In genomic region chr20:22581437-22582385, GRCh38 we compare ENCODE assay signal across 11 cellular contexts. TPM values are rescaled to one million over a fixed set of nuclear protein-coding genes. Genes with fewer than 3 reads are reported as not detected.
A peak's percentile ranks its signal among the peaks of the same experiment; 100 is the strongest.
DNase-seq lines count a peak whose midpoint lies in the region; ATAC-seq and TF ChIP-seq lines count a peak whose summit lies in the region.
"Had no signal": no experiment of that assay in that cellular context is flagged by ENCODE, and none has a peak within 500 bp of the region (broad histone marks: within the 10 kb centered on the region; RNA-seq: fewer than 3 reads in every experiment).

No MANE protein-coding gene starts in this region.

- TF ChIP-seq CTCF in WTC11 (IDR thresholded peaks at IDR 0.05) (no peak), upper lobe of left lung (IDR thresholded peaks at IDR 0.05) (no peak), gastrocnemius medialis (IDR thresholded peaks at IDR 0.05 in 4 of 5, conservative IDR thresholded peaks at IDR 0.05 in 1 of 5) (no peak)

- no peak overlapping the region for H4K5ac ChIP-seq in mesendoderm (ENCODE audit: low read length)

- peak overlapping the region; percentile 32 for H3K4me3 Mint-ChIP-seq in activated naive CD4-positive, alpha-beta T cell treated with anti-CD3 and anti-CD28 coated beads for 36 hours
- peak overlapping the region; percentile 54 for H3K4me3 Mint-ChIP-seq in WTC11

- H3K9me3 ChIP-seq in upper lobe of left lung = no peaks in the 10 kb centered on the region
- no peaks in the 10 kb centered on the region for H3K9me3 ChIP-seq in gastrocnemius medialis
- H3K9me3 ChIP-seq: heart left ventricle had no signal

- TF ChIP-seq POLR2A in upper lobe of left lung (IDR thresholded peaks at IDR 0.05) = peak in 1 of 4 donors; percentile 14
- TF ChIP-seq POLR2A in gastrocnemius medialis (IDR thresholded peaks at IDR 0.05) = no peak

- H3K18ac ChIP-seq in mesendoderm (ENCODE audit: low read length) = peak overlapping the region; percentile 4

- ATAC-seq in activated naive CD4-positive, alpha-beta T cell treated with anti-CD3 and anti-CD28 coated beads, Interleukin-2, amount 50 U/mL, for 72 hours = no peak
- no peak for ATAC-seq in WTC11
- no peak for ATAC-seq in upper lobe of left lung (ENCODE audit: low FRiP score in 2 of 2)
- ATAC-seq in gastrocnemius medialis = no peak
- ATAC-seq: heart left ventricle had no signal

- H3K27ac Mint-ChIP-seq in activated naive CD4-positive, alpha-beta T cell treated with anti-CD3 and anti-CD28 coated beads for 36 hours = no peak overlapping the region
- H3K27ac Mint-ChIP-seq in activated naive CD4-positive, alpha-beta T cell treated with anti-CD3 and anti-CD28 coated beads, Interleukin-2, amount 50 U/mL, for 72 hours = peak overlapping the region in 1 of 2 donors; percentile 77
- no peak overlapping the region for H3K27ac Mint-ChIP-seq in WTC11

- peak overlapping the region; percentile 4 for H3K4me2 ChIP-seq in mesendoderm (ENCODE audit: low read length)

- no peak for TF ChIP-seq EP300 in upper lobe of left lung (IDR thresholded peaks at IDR 0.05)

- H3K27me3 ChIP-seq in mesendoderm (ENCODE audit: insufficient read depth, low read length, poor library complexity) = peaks cover 67% of the 10 kb centered on the region
- H3K27me3 ChIP-seq in upper lobe of left lung = peaks cover 0 to 62% (median 24%) of the 10 kb centered on the region in 4 donors
- H3K27me3 ChIP-seq in gastrocnemius medialis = peaks cover 92 to 95% (median 95%) of the 10 kb centered on the region in 3 donors

- H3K9ac ChIP-seq in mesendoderm (ENCODE audit: low read length) = peak overlapping the region; percentile 74

- H3K4me1 ChIP-seq in mesendoderm (ENCODE audit: control insufficient read depth, low read depth, low read length) (no peaks in the 10 kb centered on the region), upper lobe of left lung (peaks cover 9 to 67% (median 24%) of the 10 kb centered on the region in 4 donors), gastrocnemius medialis (peaks cover 5 to 24% of the 10 kb centered on the region in 2 donors)

- no peak for DNase-seq in activated naive CD4-positive, alpha-beta T cell treated with anti-CD3 and anti-CD28 coated beads for 36 hours
- no peak for DNase-seq in activated naive CD4-positive, alpha-beta T cell treated with anti-CD3 and anti-CD28 coated beads, Interleukin-2, amount 50 U/mL, for 72 hours (ENCODE audit: low spot score in 2 of 2)
- DNase-seq in WTC11 (ENCODE audit: low spot score) (peak; percentile 33), mesendoderm (no peak), upper lobe of left lung (peak in 1 of 2 donors; percentile 83), GOT3 (lab: John Stamatoyannopoulos, UW) (no peak), amniotic stem cell (lab: John Stamatoyannopoulos, UW) (no peak), gastrocnemius medialis (no peak)
- DNase-seq: activated T-cell treated with anti-CD3 and anti-CD28 coated beads for 4 hours; heart left ventricle; stimulated activated CD4-positive, alpha-beta T cell treated with anti-CD3 and anti-CD28 coated beads, Interleukin-12 subunit alpha, Interleukin-12 subunit beta, amount 100 ng/mL, for 4 hours had no signal

- no peak overlapping the region for H3K4me3 ChIP-seq in mesendoderm (ENCODE audit: low read length)
- peak overlapping the region in 3 of 4 donors; percentile 42 to 53 (median 48) for H3K4me3 ChIP-seq in upper lobe of left lung
- H3K4me3 ChIP-seq in gastrocnemius medialis = no peak overlapping the region

- no peak overlapping the region for H4K8ac ChIP-seq in mesendoderm (ENCODE audit: low read depth, low read length)

- POLR2A ChIA-PET in WTC11 (lab: Charles Lee) = interaction anchor here (0.6 kb wide), 1 partner anchor 114 kb away, joined by 9 read pairs; no protein-coding TSS in a partner anchor

- no peaks in the 10 kb centered on the region for H3K79me1 ChIP-seq in mesendoderm (ENCODE audit: low read length)

- WGBS in mesendoderm (ENCODE audit: extremely low coverage, insufficient coverage, low lambda C conversion rate) = no CpG with 5 or more reads among the region's 54 CpGs
- WGBS in upper lobe of left lung, 2 donors = 13 to 21% methylated on average over 28 to 31 of the region's 54 CpGs

- no peak overlapping the region for H3K23ac ChIP-seq in mesendoderm (ENCODE audit: low read length)

- in situ Hi-C loops in gastrocnemius medialis (cut with MboI; ENCODE audit: low sequenced_read_pairs in 4 of 4) = loop anchor here (10.0 to 25.0 kb wide), 2 partner anchors 244 to 247 kb away; no protein-coding TSS in a partner anchor

- H2BK15ac ChIP-seq in mesendoderm (replicated peaks; ENCODE audit: low read depth) = no peak overlapping the region

- no peak overlapping the region for H2BK120ac ChIP-seq in mesendoderm (ENCODE audit: low read depth, low read length)

- H3K27ac ChIP-seq in mesendoderm (ENCODE audit: low read depth, low read length) (no peak overlapping the region), upper lobe of left lung (peak overlapping the region; percentile 76 to 91 (median 83)), gastrocnemius medialis (no peak overlapping the region)
- H3K27ac ChIP-seq: heart left ventricle had no signal

- no peak overlapping the region for H2BK5ac ChIP-seq in mesendoderm (ENCODE audit: low read length)

- H3K36me3 ChIP-seq in mesendoderm (ENCODE audit: control insufficient read depth, insufficient read depth, low read length) = no peaks in the 10 kb centered on the region
- no peaks in the 10 kb centered on the region for H3K36me3 ChIP-seq in upper lobe of left lung
- H3K36me3 ChIP-seq in gastrocnemius medialis = no peaks in the 10 kb centered on the region
- H3K36me3 ChIP-seq: heart left ventricle had no signal

- no peak overlapping the region for H3K4ac ChIP-seq in mesendoderm (ENCODE audit: low read depth, low read length)

- H3K36me3 Mint-ChIP-seq in activated naive CD4-positive, alpha-beta T cell treated with anti-CD3 and anti-CD28 coated beads for 36 hours (ENCODE audit: low read depth) = peaks cover 6% of the 10 kb centered on the region
- peaks cover 22 to 28% of the 10 kb centered on the region in 2 donors for H3K36me3 Mint-ChIP-seq in activated naive CD4-positive, alpha-beta T cell treated with anti-CD3 and anti-CD28 coated beads, Interleukin-2, amount 50 U/mL, for 72 hours
- peaks cover 7% of the 10 kb centered on the region; the same call in 1 of the 2 replicates for H3K36me3 Mint-ChIP-seq in WTC11

- peaks cover 67% of the 10 kb centered on the region for H3K27me3 Mint-ChIP-seq in activated naive CD4-positive, alpha-beta T cell treated with anti-CD3 and anti-CD28 coated beads for 36 hours (ENCODE audit: low read depth)
- peaks cover 94% of the 10 kb centered on the region for H3K27me3 Mint-ChIP-seq in WTC11 (ENCODE audit: low read depth)

- H3K4me1 Mint-ChIP-seq in activated naive CD4-positive, alpha-beta T cell treated with anti-CD3 and anti-CD28 coated beads for 36 hours (ENCODE audit: low read depth) = peaks cover 4% of the 10 kb centered on the region
- H3K4me1 Mint-ChIP-seq in WTC11 = peaks cover 58% of the 10 kb centered on the region

- intact Hi-C loops in activated naive CD4-positive, alpha-beta T cell treated with anti-CD3 and anti-CD28 coated beads for 36 hours (cut with micrococcal nuclease) = loop anchor here (5.0 to 10.0 kb wide), 2 partner anchors 879 to 1067 kb away; partner anchors contain the start of gene NKX2-2
- intact Hi-C loops in gastrocnemius medialis (cut with DNase I; ENCODE audit: low total_unique reads) = no loop called here

- H3K79me2 ChIP-seq in mesendoderm (ENCODE audit: control insufficient read depth, insufficient read depth, low read length) = no peaks in the 10 kb centered on the region

- H3K9me3 Mint-ChIP-seq in activated naive CD4-positive, alpha-beta T cell treated with anti-CD3 and anti-CD28 coated beads for 36 hours = peaks cover 2% of the 10 kb centered on the region
- peaks cover 0 to 6% of the 10 kb centered on the region in 2 donors for H3K9me3 Mint-ChIP-seq in activated naive CD4-positive, alpha-beta T cell treated with anti-CD3 and anti-CD28 coated beads, Interleukin-2, amount 50 U/mL, for 72 hours
- H3K9me3 Mint-ChIP-seq in WTC11 = no peaks in the 10 kb centered on the region

- H3K56ac ChIP-seq in mesendoderm (ENCODE audit: low read length) = peak overlapping the region; percentile 85

- CTCF ChIA-PET in activated naive CD4-positive, alpha-beta T cell treated with anti-CD3 and anti-CD28 coated beads for 36 hours (lab: Charles Lee) = no interaction called here
- CTCF ChIA-PET in WTC11 (lab: Charles Lee) = no interaction called here

- no peak overlapping the region for H2AK5ac ChIP-seq in mesendoderm (ENCODE audit: low read length)

TF ChIP-seq in WTC11, 78 proteins besides CTCF, POLR2A, EP300 and RAD21:
- TF ChIP-seq CDX4 (CRISPR knock-in tag; IDR thresholded peaks at IDR 0.05; ENCODE audit: borderline replicate concordance) (no peak), ZNF423 (CRISPR knock-in tag; IDR thresholded peaks at IDR 0.05) (peak; percentile 62)

RNA-seq across cellular contexts. Expression of gene FOXA2, which starts 2.7 kb away (rescaled TPM):
- total RNA-seq in activated naive CD4-positive, alpha-beta T cell treated with anti-CD3 and anti-CD28 coated beads for 36 hours = not detected
- total RNA-seq in activated naive CD4-positive, alpha-beta T cell treated with anti-CD3 and anti-CD28 coated beads, Interleukin-2, amount 50 U/mL, for 72 hours = not detected
- total RNA-seq in WTC11 (2021) (1.3 to 3.1 TPM (median 1.3 TPM) in 3 replicates), upper lobe of left lung (10 to 100 TPM; 23.2 to 80.6 (median 44.3) TPM), gastrocnemius medialis (under 1 TPM in 2 of 4 donors, not detected in 2; 0.42 to 0.72 TPM)
- polyA plus RNA-seq in mesendoderm (2013, experiment 1 of 2) = 5.9 TPM
- 5.6 TPM for polyA plus RNA-seq in mesendoderm (2013, experiment 2 of 2)
- total RNA-seq: heart left ventricle had no signal
- polyA plus RNA-seq: heart left ventricle had no signal

Comparison
In these comparisons a context has a peak if more than half of its experiments do, and no peak if none do; other contexts are left out.
1. H3K27ac ChIP-seq: peak in upper lobe of left lung (4 of 4); none in mesendoderm (single experiment) and gastrocnemius medialis (0 of 4).
2. H3K4me3 ChIP-seq: peak in upper lobe of left lung (3 of 4); none in mesendoderm (single experiment) and gastrocnemius medialis (0 of 4).